Comparison of ENCODE assay signal across 8 cellular contexts in the genomic region with DNA sequence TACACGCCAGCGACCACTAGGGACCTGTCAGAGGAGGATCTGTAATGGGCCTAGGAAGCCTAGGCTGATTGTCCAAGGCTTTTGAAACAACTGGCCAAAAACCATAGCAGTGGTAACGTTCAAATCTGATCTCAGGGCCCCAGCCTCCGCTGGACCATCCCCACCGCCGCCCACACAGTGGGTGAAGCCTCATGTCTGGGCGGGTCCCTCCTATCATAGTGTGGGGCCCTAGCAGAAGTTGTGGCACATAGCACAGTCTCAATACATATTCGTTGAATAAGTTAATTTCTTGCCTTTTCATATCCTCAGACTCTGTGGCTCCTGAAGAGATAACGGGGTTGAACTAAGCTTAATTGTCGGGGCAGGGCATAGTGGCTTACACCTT. TPM values are rescaled to one million over a fixed set of nuclear protein-coding genes. Genes with fewer than 3 reads are reported as not detected.
A peak's percentile ranks its signal among the peaks of the same experiment; 100 is the strongest.
DNase-seq lines count a peak whose midpoint lies in the region; ATAC-seq and TF ChIP-seq lines count a peak whose summit lies in the region.

No MANE protein-coding gene starts in this region.

- ATAC-seq in GM18861 (IDR thresholded peaks at IDR 0.05; ENCODE audit: unreplicated experiment) (peak; percentile 68), HG02852 (IDR thresholded peaks at IDR 0.05; ENCODE audit: unreplicated experiment) (no peak), HG03045 (IDR thresholded peaks at IDR 0.05; ENCODE audit: unreplicated experiment) (no peak)
- peak in 1 of 2 donors; percentile 2 for ATAC-seq in naive thymus-derived CD8-positive, alpha-beta T cell

- H2AFZ ChIP-seq in MM.1S (ENCODE audit: low read length), result peak overlapping the region; percentile 87; the same call in 1 of the 2 replicates

- POLR2A ChIA-PET in naive thymus-derived CD8-positive, alpha-beta T cell (lab: Charles Lee), result interaction anchor here (0.5 to 1.9 kb wide), 7 partner anchors 10 to 1878 kb away, joined by 3 to 11 read pairs (median 3); a partner anchor contains a TSS

- peaks cover 22% of the 10 kb centered on the region for H3K79me2 ChIP-seq in MM.1S (ENCODE audit: low read length)

- no peaks in the 10 kb centered on the region for H3K9me3 ChIP-seq in MM.1S (replicated peaks; ENCODE audit: insufficient read depth, low read length)

- DNase-seq in MM.1S, result no peak
- DNase-seq in dermis blood vessel endothelial cell, result peak; percentile 94
- DNase-seq in naive thymus-derived CD8-positive, alpha-beta T cell, result no peak
- DNase-seq in globus pallidus (ENCODE audit: low spot score), result no peak
- no peak for DNase-seq in epidermal melanocyte (ENCODE audit: insufficient read length, low spot score)

- no peak overlapping the region for H3K27ac ChIP-seq in MM.1S (ENCODE audit: low read length)

- H3K9me2 ChIP-seq in MM.1S (replicated peaks; ENCODE audit: insufficient read depth, low read length), result no peaks in the 10 kb centered on the region

- H3K36me3 ChIP-seq in MM.1S (replicated peaks; ENCODE audit: insufficient read depth, low read length), result no peaks in the 10 kb centered on the region

- H3K27me3 Mint-ChIP-seq in naive thymus-derived CD8-positive, alpha-beta T cell, result peaks cover 4 to 20% (median 9%) of the 10 kb centered on the region in 5 donors

- H3K9me3 Mint-ChIP-seq in naive thymus-derived CD8-positive, alpha-beta T cell, result no peaks in the 10 kb centered on the region

- peak overlapping the region; percentile 77 to 98 (median 95) for H3K27ac Mint-ChIP-seq in naive thymus-derived CD8-positive, alpha-beta T cell

- H3K4me1 Mint-ChIP-seq in naive thymus-derived CD8-positive, alpha-beta T cell, result peaks cover 16 to 39% (median 26%) of the 10 kb centered on the region in 4 donors

- peak overlapping the region; percentile 77 for H3K9ac ChIP-seq in MM.1S (ENCODE audit: low read length)

- H3K4me1 ChIP-seq in MM.1S (ENCODE audit: low read length), result 0 out of 2 replicates have a peak, but pooled peaks cover 5% of the 10 kb centered on the region

- no peaks in the 10 kb centered on the region for H3F3A ChIP-seq in MM.1S (ENCODE audit: insufficient read depth, low read length)

- TF ChIP-seq CTCF in MM.1S (IDR thresholded peaks at IDR 0.05; ENCODE audit: low read length), result peak; percentile 66

- peaks cover 0 to 11% (median 0%) of the 10 kb centered on the region in 3 donors for H3K36me3 Mint-ChIP-seq in naive thymus-derived CD8-positive, alpha-beta T cell

- H3K4me2 ChIP-seq in MM.1S (ENCODE audit: low read depth, low read length), result peak overlapping the region; percentile 91

- H3K27me3 ChIP-seq in MM.1S (replicated peaks; ENCODE audit: insufficient read depth, low read length), result peaks cover 37% of the 10 kb centered on the region

- H3K4me3 ChIP-seq in MM.1S (ENCODE audit: low read length), result peak overlapping the region; percentile 94

- H4K20me1 ChIP-seq in MM.1S (ENCODE audit: insufficient read depth, low read length), result no peaks in the 10 kb centered on the region

- H3K4me3 Mint-ChIP-seq in naive thymus-derived CD8-positive, alpha-beta T cell, result peak overlapping the region; percentile 92 to 98 (median 95)

RNA-seq across cellular contexts. Expression of a gene that starts 0.8 kb away (rescaled TPM):
- total RNA-seq in dermis blood vessel endothelial cell, result 18.4 and 25.7 TPM in 2 replicates
- 100 to 1,000 TPM; 124 TPM for total RNA-seq in naive thymus-derived CD8-positive, alpha-beta T cell
- polyA plus RNA-seq in naive thymus-derived CD8-positive, alpha-beta T cell, result 10 to 100 TPM; 26.6 to 47.0 (median 35.5) TPM

RNA-seq across cellular contexts. Expression of a gene that starts 5.6 kb away (rescaled TPM):
- total RNA-seq in dermis blood vessel endothelial cell, result 0.51 and 0.60 TPM in 2 replicates
- total RNA-seq in naive thymus-derived CD8-positive, alpha-beta T cell, result under 1 TPM; 0.41 to 0.57 TPM
- polyA plus RNA-seq in naive thymus-derived CD8-positive, alpha-beta T cell, result under 1 TPM; 0.25 to 0.44 (median 0.35) TPM

RNA-seq across cellular contexts. Expression of a gene that starts 11.1 kb away (rescaled TPM):
- total RNA-seq in dermis blood vessel endothelial cell, result 43.5 and 77.1 TPM in 2 replicates
- 10 to 100 TPM; 30.8 to 32.6 TPM for total RNA-seq in naive thymus-derived CD8-positive, alpha-beta T cell
- 10 to 100 TPM; 43.9 to 49.1 (median 45.8) TPM for polyA plus RNA-seq in naive thymus-derived CD8-positive, alpha-beta T cell

RNA-seq across cellular contexts. Expression of a gene that starts 24.1 kb away (rescaled TPM):
- 117 and 120 TPM in 2 replicates for total RNA-seq in dermis blood vessel endothelial cell
- 1 to 10 TPM; 1.5 to 1.6 TPM for total RNA-seq in naive thymus-derived CD8-positive, alpha-beta T cell
- under 1 TPM in 2 of 3 donors, not detected in 1; 0.08 to 0.10 TPM for polyA plus RNA-seq in naive thymus-derived CD8-positive, alpha-beta T cell
